In genomic region chr3:149969110-149969944, GRCh38 we compare ENCODE assay signal across 2 cellular contexts.
TF ChIP-seq lines count a peak whose summit lies in the region.

No MANE protein-coding gene starts in this region.

TF ChIP-seq in IMR-90, 13 proteins besides CTCF, POLR2A, EP300 and RAD21:
- TF ChIP-seq USF2 (IDR thresholded peaks at IDR 0.05; ENCODE audit: low read depth, low read length): no peak
- TF ChIP-seq SMC3 (IDR thresholded peaks at IDR 0.05; ENCODE audit: low read depth, low read length): peak; percentile 26; the same call in 1 of the 2 replicates
- TF ChIP-seq MXI1 (IDR thresholded peaks at IDR 0.05; ENCODE audit: borderline replicate concordance, low read depth, low read length): peak; percentile 70; the same call in 1 of the 2 replicates
- TF ChIP-seq FOS (IDR thresholded peaks at IDR 0.05; ENCODE audit: low read depth, low read length): no peak
- TF ChIP-seq CHD1 (IDR thresholded peaks at IDR 0.05; ENCODE audit: low read depth, low read length): peak; percentile 45; the same call in 1 of the 2 replicates
- no peak for TF ChIP-seq RFX5 (IDR thresholded peaks at IDR 0.05; ENCODE audit: low read depth, low read length)
- TF ChIP-seq ELK1 (IDR thresholded peaks at IDR 0.05; ENCODE audit: borderline replicate concordance, low read depth, low read length): no peak
- peak; percentile 77 for TF ChIP-seq MAFK (IDR thresholded peaks at IDR 0.05; ENCODE audit: low read depth, low read length)
- TF ChIP-seq RCOR1 (IDR thresholded peaks at IDR 0.05; ENCODE audit: insufficient replicate concordance, low read length): no peak
- TF ChIP-seq BHLHE40 (IDR thresholded peaks at IDR 0.05; ENCODE audit: low read depth, low read length): peak; percentile 88
- peak; percentile 94 for TF ChIP-seq NFE2L2 (IDR thresholded peaks at IDR 0.05; ENCODE audit: low read depth, low read length)
- TF ChIP-seq CEBPB (IDR thresholded peaks at IDR 0.05; ENCODE audit: low read depth, low read length): peak; percentile 53; the same call in 1 of the 2 replicates
- TF ChIP-seq MAZ (IDR thresholded peaks at IDR 0.05; ENCODE audit: borderline replicate concordance, low read depth, low read length): 0 out of 2 replicates have a peak, but pooled peaks have one; percentile 15
TF ChIP-seq in IMR-90: peak in this region for 8.

TF ChIP-seq in H1, 55 proteins besides CTCF, POLR2A, EP300 and RAD21 (continues in another document):
- TF ChIP-seq SP4 (IDR thresholded peaks at IDR 0.05; ENCODE audit: low read length) (peak; percentile 82; the same call in 1 of the 2 replicates), TCF12 (IDR thresholded peaks at IDR 0.05; ENCODE audit: low read depth, low read length) (0 out of 2 replicates have a peak, but pooled peaks have one; percentile 21), TEAD4 (IDR thresholded peaks at IDR 0.05; ENCODE audit: low read depth, low read length) (peak; percentile 91), YY1 (IDR thresholded peaks at IDR 0.05; ENCODE audit: low read depth, low read length) (peak; percentile 86), HDAC6 (IDR thresholded peaks at IDR 0.05; ENCODE audit: low read depth, low read length) (no peak), TAF1 (IDR thresholded peaks at IDR 0.05; ENCODE audit: low read depth, low read length) (peak; percentile 92), EZH2 (IDR thresholded peaks at IDR 0.05; ENCODE audit: low read depth, low read length, severe bottlenecking) (no peak), CTBP2 (IDR thresholded peaks at IDR 0.05; ENCODE audit: borderline replicate concordance, insufficient read depth, insufficient read length, low read length) (no peak), FOSL1 (IDR thresholded peaks at IDR 0.05; ENCODE audit: insufficient read depth, low read depth, low read length) (no peak), SAP30 (IDR thresholded peaks at IDR 0.05; ENCODE audit: insufficient read depth, insufficient replicate concordance, low read length) (no peak), POLR2AphosphoS5 (IDR thresholded peaks at IDR 0.05; ENCODE audit: low read depth, low read length) (peak; percentile 87), TAF7 (optimal IDR thresholded peaks at IDR 0.05; ENCODE audit: borderline replicate concordance, low read depth, low read length) (peak; percentile 88), KDM4A (IDR thresholded peaks at IDR 0.05; ENCODE audit: low read depth, low read length, severe bottlenecking) (no peak), BRCA1 (IDR thresholded peaks at IDR 0.05; ENCODE audit: low read depth, low read length) (no peak), CEBPB (IDR thresholded peaks at IDR 0.05; ENCODE audit: low read depth, low read length) (no peak), BCL11A (IDR thresholded peaks at IDR 0.05; ENCODE audit: low read depth in 2 of 2, low read length in 2 of 2) (no peak), POU5F1 (IDR thresholded peaks at IDR 0.05; ENCODE audit: low read depth, low read length) (no peak), NRF1 (IDR thresholded peaks at IDR 0.05; ENCODE audit: low read depth, low read length) (no peak), HDAC2 (IDR thresholded peaks at IDR 0.05; ENCODE audit: borderline replicate concordance in 1 of 2, low read depth in 2 of 2, low read length in 2 of 2) (no peak), ZNF274 (IDR thresholded peaks at IDR 0.05; ENCODE audit: borderline replicate concordance, extremely low read depth, low read length) (no peak), ATF3 (IDR thresholded peaks at IDR 0.05; ENCODE audit: insufficient read depth, low read depth, low read length) (no peak), RFX5 (IDR thresholded peaks at IDR 0.05; ENCODE audit: borderline replicate concordance, low read depth, low read length) (no peak), SIX5 (IDR thresholded peaks at IDR 0.05; ENCODE audit: low read depth, low read length) (no peak), KDM5A (IDR thresholded peaks at IDR 0.05; ENCODE audit: low read length) (no peak), RXRA (IDR thresholded peaks at IDR 0.05; ENCODE audit: insufficient read depth, low read depth, low read length) (no peak), SRF (IDR thresholded peaks at IDR 0.05; ENCODE audit: low read depth, low read length) (no peak), RNF2 (IDR thresholded peaks at IDR 0.05; ENCODE audit: borderline replicate concordance, low read depth, low read length, missing control alignments, poor library complexity, severe bottlenecking) (no peak), CHD1 (IDR thresholded peaks at IDR 0.05; ENCODE audit: low read depth, low read length) (no peak), CBX8 (IDR thresholded peaks at IDR 0.05; ENCODE audit: borderline replicate concordance, low read depth, low read length) (no peak), TBP (IDR thresholded peaks at IDR 0.05; ENCODE audit: low read depth, low read length) (peak; percentile 82), ASH2L (IDR thresholded peaks at IDR 0.05; ENCODE audit: low read length) (no peak), JUND (IDR thresholded peaks at IDR 0.05; ENCODE audit: low read length) (no peak), USF2 (IDR thresholded peaks at IDR 0.05; ENCODE audit: low read length) (no peak), EGR1 (IDR thresholded peaks at IDR 0.05; ENCODE audit: borderline replicate concordance, low read depth, low read length) (no peak), MAX (IDR thresholded peaks at IDR 0.05) (peak; percentile 45), CREB1 (IDR thresholded peaks at IDR 0.05) (peak; percentile 38; the same call in 1 of the 2 replicates), SIRT6 (IDR thresholded peaks at IDR 0.05; ENCODE audit: low read length) (no peak), MAFK (IDR thresholded peaks at IDR 0.05; ENCODE audit: low read depth, low read length) (peak; percentile 93), SP2 (IDR thresholded peaks at IDR 0.05; ENCODE audit: low read length) (no peak), KDM1A (IDR thresholded peaks at IDR 0.05; ENCODE audit: borderline replicate concordance, low read length) (no peak), PHF8 (conservative IDR thresholded peaks at IDR 0.05; ENCODE audit: low read depth, low read length) (0 out of 2 replicates have a peak, but pooled peaks have one; percentile 18), CBX5 (IDR thresholded peaks at IDR 0.05; ENCODE audit: low read depth, low read length) (no peak), NANOG (IDR thresholded peaks at IDR 0.05; ENCODE audit: insufficient read depth, low read depth, low read length, poor library complexity, severe bottlenecking) (no peak), GTF2F1 (IDR thresholded peaks at IDR 0.05; ENCODE audit: borderline replicate concordance, low read depth, low read length) (peak; percentile 69; the same call in 1 of the 2 replicates), SIN3A (conservative IDR thresholded peaks at IDR 0.05 in 1 of 2, IDR thresholded peaks at IDR 0.05 in 1 of 2; ENCODE audit: low read depth in 1 of 2, low read length in 2 of 2) (0 out of 4 replicates have a peak, but pooled peaks of 1 of the 2 experiments have one; percentile 35), RBBP5 (IDR thresholded peaks at IDR 0.05; ENCODE audit: borderline replicate concordance, low read depth, low read length) (no peak), GABPA (IDR thresholded peaks at IDR 0.05; ENCODE audit: borderline replicate concordance, insufficient read depth, low read length) (no peak), ATF2 (IDR thresholded peaks at IDR 0.05; ENCODE audit: low read length) (peak; percentile 72), SUZ12 (IDR thresholded peaks at IDR 0.05; ENCODE audit: low read length) (no peak), JUN (IDR thresholded peaks at IDR 0.05; ENCODE audit: low read depth, low read length) (no peak), CHD2 (IDR thresholded peaks at IDR 0.05; ENCODE audit: low read length) (no peak), CHD7 (IDR thresholded peaks at IDR 0.05; ENCODE audit: insufficient replicate concordance, low read length) (no peak), SP1 (IDR thresholded peaks at IDR 0.05; ENCODE audit: low read depth, low read length) (no peak)
